4 cellular contexts compared by ENCODE assay signal in the genomic region with DNA sequence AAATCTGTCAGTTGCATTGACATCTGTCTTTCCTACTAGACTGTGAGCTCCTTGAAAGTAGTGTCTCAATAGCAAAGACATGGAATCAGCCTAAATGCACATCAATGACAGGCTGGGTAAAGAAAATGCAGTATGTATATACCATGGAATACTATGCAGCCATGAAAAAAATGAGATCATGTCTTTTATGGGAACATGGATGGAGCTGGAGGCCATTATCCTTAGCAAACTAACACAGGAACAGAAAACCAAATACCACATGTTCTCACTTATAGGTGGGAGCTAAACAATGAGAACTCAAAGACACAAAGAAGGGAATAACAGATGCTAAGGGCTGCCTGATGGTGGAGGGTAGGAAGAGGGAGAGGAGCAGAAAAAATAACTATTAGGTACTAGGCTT. TPM values are rescaled to one million over a fixed set of nuclear protein-coding genes. Genes with fewer than 3 reads are reported as not detected.
"Had no signal": no experiment of that assay in that cellular context is flagged by ENCODE, and none has a peak within 500 bp of the region (broad histone marks: within the 10 kb centered on the region; RNA-seq: fewer than 3 reads in every experiment).

No MANE protein-coding gene starts in this region.

RNA-seq across cellular contexts. Expression of a gene that starts 5.9 kb away (rescaled TPM):
- total RNA-seq: lung microvascular endothelial cell had no signal
- polyA plus RNA-seq: immature natural killer cell, keratinocyte had no signal

RNA-seq across cellular contexts. Expression of a gene that starts 51.7 kb away (rescaled TPM):
- polyA plus RNA-seq: immature natural killer cell; keratinocyte; naive thymus-derived CD4-positive, alpha-beta T cell had no signal
